In genomic region chr3:125163739-125164601, GRCh38 we compare ENCODE assay signal across 9 cellular contexts. TPM values are rescaled to one million over a fixed set of nuclear protein-coding genes. Genes with fewer than 3 reads are reported as not detected.
A peak's percentile ranks its signal among the peaks of the same experiment; 100 is the strongest.
DNase-seq lines count a peak whose midpoint lies in the region; ATAC-seq and TF ChIP-seq lines count a peak whose summit lies in the region.
"Had no signal": no experiment of that assay in that cellular context is flagged by ENCODE, and none has a peak within 500 bp of the region (broad histone marks: within the 10 kb centered on the region; RNA-seq: fewer than 3 reads in every experiment).

No MANE protein-coding gene starts in this region.

- WGBS in prostate gland, result 76% methylated on average over 15 of the region's 15 CpGs

- POLR2A ChIA-PET in naive thymus-derived CD4-positive, alpha-beta T cell (lab: Charles Lee), result no interaction called here

- H3K36me3 Mint-ChIP-seq in chondrocyte (ENCODE audit: low read depth), result no peaks in the 10 kb centered on the region
- no peaks in the 10 kb centered on the region for H3K36me3 Mint-ChIP-seq in naive thymus-derived CD4-positive, alpha-beta T cell

- no peaks in the 10 kb centered on the region for H3K9me3 ChIP-seq in naive thymus-derived CD4-positive, alpha-beta T cell (ENCODE audit: control insufficient read depth in 2 of 3, low read length in 3 of 3)
- H3K9me3 ChIP-seq in prostate gland, result no peaks in the 10 kb centered on the region

- DNase-seq in HT1080 (ENCODE audit: low read depth) (peak; percentile 54), chondrocyte (ENCODE audit: low spot score) (no peak), GM03348 (ENCODE audit: low spot score) (no peak), prostate gland (ENCODE audit: low spot score) (no peak), T-helper 9 cell (no peak)
- no peak for DNase-seq in naive thymus-derived CD4-positive, alpha-beta T cell
- DNase-seq: erythroblast had no signal

- no peaks in the 10 kb centered on the region for H3K36me3 ChIP-seq in naive thymus-derived CD4-positive, alpha-beta T cell (ENCODE audit: control insufficient read depth in 2 of 3, insufficient read depth in 3 of 3, low read length in 3 of 3)
- H3K36me3 ChIP-seq in prostate gland, result no peaks in the 10 kb centered on the region

- ATAC-seq in naive thymus-derived CD4-positive, alpha-beta T cell, result peak; percentile 37
- no peak for ATAC-seq in GM18909 (IDR thresholded peaks at IDR 0.05; ENCODE audit: poor library complexity, unreplicated experiment)

- H3K27me3 Mint-ChIP-seq in chondrocyte (ENCODE audit: low read depth), result no peaks in the 10 kb centered on the region
- peaks cover 0 to 42% (median 3%) of the 10 kb centered on the region in 5 donors for H3K27me3 Mint-ChIP-seq in naive thymus-derived CD4-positive, alpha-beta T cell

- TF ChIP-seq POLR2A in prostate gland (IDR thresholded peaks at IDR 0.05), result no peak

- H3K9me3 Mint-ChIP-seq in chondrocyte (ENCODE audit: low read depth), result no peaks in the 10 kb centered on the region
- H3K9me3 Mint-ChIP-seq in naive thymus-derived CD4-positive, alpha-beta T cell, result no peaks in the 10 kb centered on the region

- no peaks in the 10 kb centered on the region for H3K27me3 ChIP-seq in naive thymus-derived CD4-positive, alpha-beta T cell (ENCODE audit: control insufficient read depth in 2 of 2, insufficient read depth in 2 of 2, low read length in 2 of 2)
- no peaks in the 10 kb centered on the region for H3K27me3 ChIP-seq in prostate gland (replicated peaks; ENCODE audit: insufficient read depth)

- no peak overlapping the region for H3K27ac Mint-ChIP-seq in chondrocyte (ENCODE audit: unreplicated experiment)
- no peak overlapping the region for H3K27ac Mint-ChIP-seq in naive thymus-derived CD4-positive, alpha-beta T cell

- TF ChIP-seq CTCF in GM12872 (IDR thresholded peaks at IDR 0.05; ENCODE audit: insufficient read depth, low read depth, low read length) (peak; percentile 25; the same call in 1 of the 3 replicates), chondrocyte (IDR thresholded peaks at IDR 0.05) (peak; percentile 60), prostate gland (IDR thresholded peaks at IDR 0.05) (no peak)

- CTCF ChIA-PET in naive thymus-derived CD4-positive, alpha-beta T cell (lab: Charles Lee), result no interaction called here

- peaks cover 15% of the 10 kb centered on the region for H3K4me1 Mint-ChIP-seq in chondrocyte (ENCODE audit: low read depth)
- peaks cover 0 to 6% (median 0%) of the 10 kb centered on the region in 7 donors for H3K4me1 Mint-ChIP-seq in naive thymus-derived CD4-positive, alpha-beta T cell

- H3K27ac ChIP-seq in naive thymus-derived CD4-positive, alpha-beta T cell (ENCODE audit: low read depth, low read length), result no peak overlapping the region
- H3K27ac ChIP-seq in prostate gland, result no peak overlapping the region

- H3K4me1 ChIP-seq in naive thymus-derived CD4-positive, alpha-beta T cell (ENCODE audit: control insufficient read depth in 2 of 2, insufficient read depth in 2 of 2, low read length in 2 of 2), result no peaks in the 10 kb centered on the region
- H3K4me1 ChIP-seq in prostate gland (replicated peaks), result no peaks in the 10 kb centered on the region

- no peak overlapping the region for H3K4me3 ChIP-seq in naive thymus-derived CD4-positive, alpha-beta T cell (ENCODE audit: low read length)
- no peak overlapping the region for H3K4me3 ChIP-seq in prostate gland

- no peak overlapping the region for H3K4me3 Mint-ChIP-seq in chondrocyte (ENCODE audit: unreplicated experiment)
- H3K4me3 Mint-ChIP-seq in naive thymus-derived CD4-positive, alpha-beta T cell, result no peak overlapping the region

- intact Hi-C loops in naive thymus-derived CD4-positive, alpha-beta T cell (cut with micrococcal nuclease), result no loop called here
- intact Hi-C loops in prostate gland (cut with DNase I), result loop anchor here (10.0 kb wide), 2 partner anchors 239 to 271 kb away; no protein-coding TSS in a partner anchor

RNA-seq across cellular contexts. Expression of gene SLC12A8, which starts 48.6 kb away (rescaled TPM):
- 4.8 and 7.8 TPM in 2 replicates for total RNA-seq in HT1080 (2014; rRNA removed; shearing (Covaris generic))
- 4.5 and 4.8 TPM in 2 replicates for polyA plus RNA-seq in HT1080 (2015; cell fraction: cytosol; rRNA removed)
- polyA plus RNA-seq in HT1080 (2015; cell fraction: nucleus; rRNA removed), result 6.1 and 9.9 TPM in 2 replicates
- total RNA-seq in chondrocyte (6.1 to 7.7 TPM (median 7.4 TPM) in 3 replicates), prostate gland (10 to 100 TPM in 1 of 2 donors, 1 to 10 TPM in 1; 6.5 to 16.4 TPM)
- total RNA-seq in naive thymus-derived CD4-positive, alpha-beta T cell, result 1 to 10 TPM in 1 of 5 experiments, under 1 TPM in 4; 0.16 to 1.1 (median 0.83) TPM
- under 1 TPM in 1 of 2 donors, not detected in 1; 0.12 TPM for polyA plus RNA-seq in naive thymus-derived CD4-positive, alpha-beta T cell

Comparison
In these comparisons a context has a peak if more than half of its experiments do, and no peak if none do; other contexts are left out.
1. CTCF ChIP-seq: peak in GM12872 (single experiment) and chondrocyte (single experiment); none in prostate gland (0 of 4).